20 cellular contexts compared by ENCODE assay signal in genomic region chr4:70945452-70946055, GRCh38. TPM values are rescaled to one million over a fixed set of nuclear protein-coding genes. Genes with fewer than 3 reads are reported as not detected.
A peak's percentile ranks its signal among the peaks of the same experiment; 100 is the strongest.
DNase-seq lines count a peak whose midpoint lies in the region; ATAC-seq, FAIRE-seq and TF ChIP-seq lines count a peak whose summit lies in the region.
"Had no signal": no experiment of that assay in that cellular context is flagged by ENCODE, and none has a peak within 500 bp of the region (broad histone marks: within the 10 kb centered on the region; RNA-seq: fewer than 3 reads in every experiment).

No MANE protein-coding gene starts in this region.

- H3K36me3 ChIP-seq in astrocyte (ENCODE audit: insufficient read depth, low read length) (no peaks in the 10 kb centered on the region), upper lobe of right lung (no peaks in the 10 kb centered on the region), kidney (ENCODE audit: control insufficient read depth in 1 of 2, insufficient read depth in 2 of 2, low read length in 2 of 2) (no peaks in the 10 kb centered on the region), MM.1S (replicated peaks; ENCODE audit: insufficient read depth, low read length) (no peaks in the 10 kb centered on the region)
- H3K36me3 ChIP-seq: adrenal gland, prostate gland, WERI-Rb-1 had no signal

- no peak overlapping the region for H3K4me3 Mint-ChIP-seq in astrocyte (ENCODE audit: unreplicated experiment)
- H3K4me3 Mint-ChIP-seq: type B pancreatic cell had no signal

- peaks cover 3% of the 10 kb centered on the region for H3K36me3 Mint-ChIP-seq in astrocyte (ENCODE audit: low read depth, unreplicated experiment)

- H3K4me1 ChIP-seq in astrocyte (ENCODE audit: insufficient read depth, low read length), result no peaks in the 10 kb centered on the region
- peaks cover 14% of the 10 kb centered on the region for H3K4me1 ChIP-seq in upper lobe of right lung
- H3K4me1 ChIP-seq in kidney (ENCODE audit: control insufficient read depth in 1 of 2, insufficient read depth in 1 of 2, low read depth in 1 of 2, low read length in 2 of 2), result no peaks in the 10 kb centered on the region
- 0 out of 2 replicates have a peak, but pooled peaks cover 5% of the 10 kb centered on the region for H3K4me1 ChIP-seq in MM.1S (ENCODE audit: low read length)
- H3K4me1 ChIP-seq: prostate gland had no signal

- H3K4me2 ChIP-seq in astrocyte (ENCODE audit: low read length), result peak overlapping the region; percentile 22
- H3K4me2 ChIP-seq in MM.1S (ENCODE audit: low read depth, low read length), result no peak overlapping the region

- H3K27me3 ChIP-seq in astrocyte (ENCODE audit: insufficient read depth, low read length) (no peaks in the 10 kb centered on the region), upper lobe of right lung (no peaks in the 10 kb centered on the region), MM.1S (replicated peaks; ENCODE audit: insufficient read depth, low read length) (no peaks in the 10 kb centered on the region)
- H3K27me3 ChIP-seq: adrenal gland had no signal

- TF ChIP-seq CTCF in astrocyte (IDR thresholded peaks at IDR 0.05; ENCODE audit: insufficient read depth, low read depth, low read length), result no peak
- no peak for TF ChIP-seq CTCF in upper lobe of right lung (IDR thresholded peaks at IDR 0.05)
- no peak for TF ChIP-seq CTCF in kidney (IDR thresholded peaks at IDR 0.05; ENCODE audit: borderline replicate concordance, extremely low read depth, insufficient read depth)
- no peak for TF ChIP-seq CTCF in MM.1S (IDR thresholded peaks at IDR 0.05; ENCODE audit: low read length)

- H3K27ac Mint-ChIP-seq in astrocyte (ENCODE audit: unreplicated experiment), result peak overlapping the region; percentile 75
- H3K27ac Mint-ChIP-seq: type B pancreatic cell had no signal

- peaks cover 25% of the 10 kb centered on the region for H4K20me1 ChIP-seq in astrocyte (ENCODE audit: insufficient read depth, low read length)
- H4K20me1 ChIP-seq in MM.1S (ENCODE audit: insufficient read depth, low read length), result no peaks in the 10 kb centered on the region

- no peak overlapping the region for H3K4me3 ChIP-seq in astrocyte (ENCODE audit: insufficient read depth, low read depth, low read length)
- H3K4me3 ChIP-seq in upper lobe of right lung, result no peak overlapping the region
- no peak overlapping the region for H3K4me3 ChIP-seq in kidney (ENCODE audit: low read length in 2 of 2)
- H3K4me3 ChIP-seq in MM.1S (ENCODE audit: low read length), result no peak overlapping the region
- H3K4me3 ChIP-seq: adrenal gland, GM12878, prostate gland had no signal

- H3F3A ChIP-seq in MM.1S (ENCODE audit: insufficient read depth, low read length), result no peaks in the 10 kb centered on the region

- H3K9ac ChIP-seq in astrocyte (ENCODE audit: low read length) (no peak overlapping the region), kidney (ENCODE audit: low read length in 2 of 2) (no peak overlapping the region), MM.1S (ENCODE audit: low read length) (no peak overlapping the region)

- ATAC-seq in upper lobe of right lung, result no peak
- ATAC-seq: Panc1 had no signal

- peaks cover 22% of the 10 kb centered on the region for H3K4me1 Mint-ChIP-seq in astrocyte (ENCODE audit: low read depth, unreplicated experiment)

- DNase-seq in GM03348 (ENCODE audit: low spot score), result peak; percentile 19
- peak; percentile 31 for DNase-seq in astrocyte (ENCODE audit: low read depth)
- DNase-seq in iris pigment epithelial cell (ENCODE audit: low read depth), result peak; percentile 57
- DNase-seq in upper lobe of right lung, result no peak
- no peak for DNase-seq in kidney
- no peak for DNase-seq in MM.1S
- DNase-seq in mucosa of gallbladder (ENCODE audit: low spot score), result no peak
- DNase-seq: activated CD8-positive, alpha-beta memory T cell treated with anti-CD3 and anti-CD28 coated beads, Interleukin-2, amount 50 U/mL, for 4 hours; activated effector memory CD4-positive, alpha-beta T cell treated with anti-CD3 and anti-CD28 coated beads, Interleukin-2, amount 50 U/mL, for 16 hours; adrenal gland; C1 segment of cervical spinal cord; NCI-H1694; small intestine; stimulated activated CD4-positive, alpha-beta T cell treated with anti-CD3 and anti-CD28 coated beads, Interleukin-4, amount 100 ng/mL, for 4 hours; WERI-Rb-1 had no signal

- intact Hi-C loops in upper lobe of right lung (cut with DNase I) (no loop called here), kidney (cut with DNase I) (no loop called here)

- H3K27ac ChIP-seq in astrocyte (ENCODE audit: low read depth, low read length) (peak overlapping the region; percentile 5), upper lobe of right lung (peak overlapping the region; percentile 24), kidney (ENCODE audit: low read depth in 2 of 2, low read length in 2 of 2) (no peak overlapping the region), MM.1S (ENCODE audit: low read length) (no peak overlapping the region)
- H3K27ac ChIP-seq: prostate gland, WERI-Rb-1 had no signal

- H3K9me2 ChIP-seq in MM.1S (replicated peaks; ENCODE audit: insufficient read depth, low read length), result no peaks in the 10 kb centered on the region

- FAIRE-seq in astrocyte (lab: Jason Lieb, UNC) (peak; percentile 65), kidney (lab: Jason Lieb, UNC) (no peak)
- FAIRE-seq: D721Med, GM12878, small intestine had no signal

- H3K27me3 Mint-ChIP-seq in astrocyte (ENCODE audit: low read depth, unreplicated experiment), result no peaks in the 10 kb centered on the region
- H3K27me3 Mint-ChIP-seq: type B pancreatic cell had no signal

- peaks cover 81% of the 10 kb centered on the region for H3K79me2 ChIP-seq in astrocyte (ENCODE audit: insufficient read depth, low read length)
- H3K79me2 ChIP-seq in MM.1S (ENCODE audit: low read length), result no peaks in the 10 kb centered on the region

- H2AFZ ChIP-seq in astrocyte (ENCODE audit: low read depth, low read length) (no peak overlapping the region), MM.1S (ENCODE audit: low read length) (no peak overlapping the region)

- no peaks in the 10 kb centered on the region for H3K9me3 Mint-ChIP-seq in astrocyte (ENCODE audit: unreplicated experiment)
- H3K9me3 Mint-ChIP-seq: type B pancreatic cell had no signal

- H3K9me3 ChIP-seq in astrocyte (ENCODE audit: insufficient read depth, low read depth, low read length), result no peaks in the 10 kb centered on the region
- no peaks in the 10 kb centered on the region for H3K9me3 ChIP-seq in upper lobe of right lung
- H3K9me3 ChIP-seq in kidney (ENCODE audit: control insufficient read depth in 1 of 2, low read length in 2 of 2), result no peaks in the 10 kb centered on the region
- H3K9me3 ChIP-seq in MM.1S (replicated peaks; ENCODE audit: insufficient read depth, low read length), result no peaks in the 10 kb centered on the region
- H3K9me3 ChIP-seq: adrenal gland, prostate gland had no signal

RNA-seq across cellular contexts. Expression of gene MOB1B, which starts 43.4 kb away (rescaled TPM):
- 36.0 and 40.6 TPM in 2 replicates for total RNA-seq in astrocyte
- total RNA-seq in upper lobe of right lung, result 34.2 TPM
- 34.2 TPM for total RNA-seq in kidney
- 13.9 TPM for polyA plus RNA-seq in kidney (ENCODE audit: insufficient read depth, low read depth, low replicate concordance)
- 18.6 TPM for total RNA-seq in mucosa of gallbladder

RNA-seq across cellular contexts. Expression of gene DCK, which starts 47.9 kb away (rescaled TPM):
- total RNA-seq in astrocyte (7.0 and 10.8 TPM in 2 replicates), upper lobe of right lung (16.6 TPM), kidney (15.2 TPM), mucosa of gallbladder (14.0 TPM)
- 5.5 TPM for polyA plus RNA-seq in kidney (ENCODE audit: insufficient read depth, low read depth, low replicate concordance)

Comparison
In these comparisons a context has a peak if more than half of its experiments do, and no peak if none do; other contexts are left out.
1. DNase-seq: peak in GM03348 (single experiment), astrocyte (single experiment) and iris pigment epithelial cell (single experiment); none in upper lobe of right lung (single experiment), kidney (single experiment), MM.1S (single experiment) and mucosa of gallbladder (single experiment).
2. H3K27ac ChIP-seq: peak in astrocyte (single experiment) and upper lobe of right lung (single experiment); none in kidney (0 of 2) and MM.1S (single experiment).